1 cellular context compared by ENCODE assay signal in genomic region chr14:76904740-76905569, GRCh38.
TF ChIP-seq lines count a peak whose summit lies in the region.

No MANE protein-coding gene starts in this region.

TF ChIP-seq in A549, 52 proteins besides CTCF, POLR2A, EP300 and RAD21 (continued from another document):
- TF ChIP-seq ELK1 (IDR thresholded peaks at IDR 0.05; ENCODE audit: low read depth, low read length) (no peak), EHMT2 (IDR thresholded peaks at IDR 0.05; ENCODE audit: low read depth) (no peak), RNF2 (IDR thresholded peaks at IDR 0.05; ENCODE audit: borderline replicate concordance, low read depth) (no peak), ZNF302 (CRISPR knock-in tag; IDR thresholded peaks at IDR 0.05) (no peak), CBX2 (IDR thresholded peaks at IDR 0.05; ENCODE audit: borderline replicate concordance, low read depth) (no peak), RARB (CRISPR knock-in tag; IDR thresholded peaks at IDR 0.05) (no peak), USF2 (IDR thresholded peaks at IDR 0.05) (no peak), TP53 (CRISPR knock-in tag; IDR thresholded peaks at IDR 0.05) (no peak), PBX3 (IDR thresholded peaks at IDR 0.05) (peak; percentile 54; the same call in 1 of the 2 replicates), HEYL (CRISPR knock-in tag; IDR thresholded peaks at IDR 0.05) (no peak), ATOH8 (CRISPR knock-in tag; IDR thresholded peaks at IDR 0.05; ENCODE audit: low read depth) (no peak), CEBPB (IDR thresholded peaks at IDR 0.05) (peak; percentile 66 to 83), ZC3H11A (IDR thresholded peaks at IDR 0.05) (no peak), HMGXB4 (CRISPR knock-in tag; IDR thresholded peaks at IDR 0.05; ENCODE audit: borderline replicate concordance) (no peak), CHD2 (IDR thresholded peaks at IDR 0.05; ENCODE audit: low read length, partially characterized antibody) (no peak), ESRRA (IDR thresholded peaks at IDR 0.05; ENCODE audit: borderline replicate concordance, low read length) (no peak), JUN (IDR thresholded peaks at IDR 0.05) (peak; percentile 96 to 97; a peak in 4 of 5 replicates), MAZ (IDR thresholded peaks at IDR 0.05; ENCODE audit: borderline replicate concordance, low read depth, low read length) (no peak), FOXS1 (CRISPR knock-in tag; IDR thresholded peaks at IDR 0.05) (no peak)
